ENCODE assay signal across 12 cellular contexts in genomic region chr16:89364603-89365002, GRCh38.
DNase-seq lines count a peak whose midpoint lies in the region; ATAC-seq, FAIRE-seq and TF ChIP-seq lines count a peak whose summit lies in the region.
"Had no signal": no experiment of that assay in that cellular context is flagged by ENCODE, and none has a peak within 500 bp of the region (broad histone marks: within the 10 kb centered on the region; RNA-seq: fewer than 3 reads in every experiment).

No MANE protein-coding gene starts in this region.

- H3K14ac ChIP-seq in H9 (ENCODE audit: insufficient read depth, low read length) = no peak overlapping the region

- ATAC-seq in GM21717 (IDR thresholded peaks at IDR 0.05; ENCODE audit: unreplicated experiment) = no peak
- ATAC-seq in GM19397 (IDR thresholded peaks at IDR 0.05; ENCODE audit: unreplicated experiment) = no peak

- no peak overlapping the region for H2BK15ac ChIP-seq in H9 (ENCODE audit: low read depth, low read length)

- H2AFZ ChIP-seq in H9 (ENCODE audit: low read length) (no peak overlapping the region), keratinocyte (ENCODE audit: control insufficient read depth, low read length) (no peak overlapping the region)

- peak overlapping the region; percentile 32 to 84 (median 75); a peak in 4 of 7 replicates for H3K27ac Mint-ChIP-seq in H9
- H3K27ac Mint-ChIP-seq in activated naive CD8-positive, alpha-beta T cell treated with anti-CD3 and anti-CD28 coated beads for 36 hours = peak overlapping the region; percentile 73

- H3K18ac ChIP-seq in H9 (ENCODE audit: insufficient read length, low read depth, low read length) = no peak overlapping the region

- no CpG with 5 or more reads among the region's 8 CpGs for WGBS in H9 (ENCODE audit: extremely low coverage, insufficient read length, low lambda C conversion rate)

- peaks cover 69 to 74% of the 10 kb centered on the region in 2 experiments for H3K4me1 Mint-ChIP-seq in H9
- peaks cover 83% of the 10 kb centered on the region for H3K4me1 Mint-ChIP-seq in activated naive CD8-positive, alpha-beta T cell treated with anti-CD3 and anti-CD28 coated beads for 36 hours

- no peak overlapping the region for H3T11ph ChIP-seq in H9 (ENCODE audit: low read length)

- H4K5ac ChIP-seq in H9 (ENCODE audit: insufficient read length, low read depth, low read length) = no peak overlapping the region

- FAIRE-seq in keratinocyte (lab: Jason Lieb, UNC) = peak; percentile 60
- FAIRE-seq: D721Med, TTC549 had no signal

- H3K27me3 ChIP-seq in AG04450 (ENCODE audit: control insufficient read depth, insufficient read depth, low read length) = no peaks in the 10 kb centered on the region
- H3K27me3 ChIP-seq in H9 (ENCODE audit: insufficient read depth, low read length) = no peaks in the 10 kb centered on the region
- H3K27me3 ChIP-seq in keratinocyte (ENCODE audit: control insufficient read depth, extremely low read depth, insufficient read depth, low read length) = no peaks in the 10 kb centered on the region

- CTCF ChIA-PET in AG04450 (lab: Charles Lee) = interaction anchor here (1.1 kb wide), 1 partner anchor 12 kb away, joined by 3 read pairs; no protein-coding TSS in a partner anchor

- H3K27me3 Mint-ChIP-seq in H9 (ENCODE audit: low read depth) = no peaks in the 10 kb centered on the region
- no peaks in the 10 kb centered on the region for H3K27me3 Mint-ChIP-seq in activated naive CD8-positive, alpha-beta T cell treated with anti-CD3 and anti-CD28 coated beads for 36 hours

- H2BK20ac ChIP-seq in H9 (ENCODE audit: low read depth, low read length, poor library complexity, severe bottlenecking) = no peak overlapping the region

- H3K4me2 ChIP-seq in H9 (ENCODE audit: insufficient read depth, insufficient read length, low read length) (no peak overlapping the region), keratinocyte (ENCODE audit: control insufficient read depth, extremely low read depth, insufficient read depth, low read depth, low read length) (peak overlapping the region; percentile 91)

- DNase-seq in AG04450 (ENCODE audit: low read depth, low spot score) (peak; percentile 29), H9 (no peak), keratinocyte (ENCODE audit: low read depth, low spot score) (no peak), nucleus accumbens (lab: John Stamatoyannopoulos, UW) (no peak)
- no peak for DNase-seq in activated naive CD8-positive, alpha-beta T cell treated with anti-CD3 and anti-CD28 coated beads for 36 hours
- no peak for DNase-seq in stimulated activated CD4-positive, alpha-beta T cell treated with anti-CD3 and anti-CD28 coated beads, Interleukin-12 subunit alpha, Interleukin-12 subunit beta, amount 100 ng/mL, for 4 hours
- DNase-seq: amygdala, NCI-H345 had no signal

- peaks cover 4% of the 10 kb centered on the region for H4K20me1 ChIP-seq in H9 (ENCODE audit: control insufficient read depth, insufficient read depth, insufficient read length)
- peaks cover 28% of the 10 kb centered on the region for H4K20me1 ChIP-seq in keratinocyte (ENCODE audit: control insufficient read depth, extremely low read depth, insufficient read depth, low read length)

- H3K79me2 ChIP-seq in H9 (ENCODE audit: insufficient read depth, low read length) = peaks cover 80% of the 10 kb centered on the region; the same call in 1 of the 2 replicates
- peaks cover 89% of the 10 kb centered on the region for H3K79me2 ChIP-seq in keratinocyte (ENCODE audit: control insufficient read depth, insufficient read depth, low read length)

- H3K79me1 ChIP-seq in H9 (ENCODE audit: insufficient read depth, low read depth, low read length, poor library complexity, severe bottlenecking) = peaks cover 7% of the 10 kb centered on the region

- dilution Hi-C loops in keratinocyte (cut with MboI; ENCODE audit: extremely low pct_ligation_motif_present, low sequenced_read_pairs) = no loop called here

- H3K4me3 ChIP-seq in AG04450 (ENCODE audit: low read depth, low read length) (no peak overlapping the region), keratinocyte (ENCODE audit: control insufficient read depth in 2 of 3, extremely low read depth in 1 of 3, insufficient read depth in 2 of 3, low read depth in 1 of 3, low read length in 3 of 3) (peak overlapping the region in 2 of 3 experiments; percentile 67 to 76)

- H3K23ac ChIP-seq in H9 (ENCODE audit: insufficient read length, low read depth, low read length) = no peak overlapping the region

- H3K36me3 ChIP-seq in keratinocyte (ENCODE audit: control insufficient read depth in 2 of 2, extremely low read depth in 1 of 2, insufficient read depth in 2 of 2, low read length in 2 of 2) = peaks cover 0 to 22% of the 10 kb centered on the region in 2 experiments

- no peak overlapping the region for H2BK5ac ChIP-seq in H9 (ENCODE audit: insufficient read length, low read length)

- H4K91ac ChIP-seq in H9 (ENCODE audit: insufficient read length, low read depth, low read length) = no peak overlapping the region

- H3K4ac ChIP-seq in H9 (ENCODE audit: low read depth, low read length) = no peak overlapping the region

- H3K9me3 Mint-ChIP-seq in H9 = no peaks in the 10 kb centered on the region
- no peaks in the 10 kb centered on the region for H3K9me3 Mint-ChIP-seq in activated naive CD8-positive, alpha-beta T cell treated with anti-CD3 and anti-CD28 coated beads for 36 hours

- H3K9me1 ChIP-seq in keratinocyte (ENCODE audit: control insufficient read depth, extremely low read depth, insufficient read depth, low read length) = peaks cover 4% of the 10 kb centered on the region

- POLR2A ChIA-PET in AG04450 (lab: Yijun Ruan, JAX) = interaction anchor here (0.7 to 1.0 kb wide), 2 partner anchors 39 to 58 kb away, joined by 3 to 4 read pairs; no protein-coding TSS in a partner anchor

- no peak overlapping the region for H2AK5ac ChIP-seq in H9 (ENCODE audit: insufficient read length, low read length)

- no peaks in the 10 kb centered on the region for H3K23me2 ChIP-seq in H9 (ENCODE audit: insufficient read length, low read depth, low read length, poor library complexity, severe bottlenecking)

- H4K8ac ChIP-seq in H9 (replicated peaks; ENCODE audit: insufficient read length, low read depth, low read length) = no peak overlapping the region

- H3K4me3 Mint-ChIP-seq in H9 = no peak overlapping the region
- H3K4me3 Mint-ChIP-seq in activated naive CD8-positive, alpha-beta T cell treated with anti-CD3 and anti-CD28 coated beads for 36 hours = no peak overlapping the region

- H3K4me1 ChIP-seq in H9 (ENCODE audit: insufficient read depth, low read length) = peaks cover 21% of the 10 kb centered on the region
- peaks cover 78% of the 10 kb centered on the region for H3K4me1 ChIP-seq in keratinocyte (ENCODE audit: control insufficient read depth, extremely low read depth, insufficient read depth, low read length)

- H3K36me3 Mint-ChIP-seq in H9 (ENCODE audit: insufficient read depth in 1 of 3, low read depth in 3 of 3) = 0 out of 7 replicates have a peak, but pooled peaks cover 0 to 5% (median 2%) of the 10 kb centered on the region in 3 experiments
- peaks cover 37% of the 10 kb centered on the region for H3K36me3 Mint-ChIP-seq in activated naive CD8-positive, alpha-beta T cell treated with anti-CD3 and anti-CD28 coated beads for 36 hours

- no peaks in the 10 kb centered on the region; the same call in 1 of the 2 replicates for H3K9me3 ChIP-seq in AG04450 (ENCODE audit: control insufficient read depth, insufficient read depth, low read length)
- no peaks in the 10 kb centered on the region for H3K9me3 ChIP-seq in H9 (ENCODE audit: control insufficient read depth, low read depth, low read length)
- H3K9me3 ChIP-seq in keratinocyte (ENCODE audit: control insufficient read depth, low read depth, low read length) = no peaks in the 10 kb centered on the region

- H2BK12ac ChIP-seq in H9 (ENCODE audit: insufficient read length, low read depth, low read length) = no peak overlapping the region

- H3K9ac ChIP-seq in H9 (ENCODE audit: extremely low read depth, insufficient read length, low read length) = peak overlapping the region; percentile 37
- peak overlapping the region; percentile 55 for H3K9ac ChIP-seq in keratinocyte (ENCODE audit: control insufficient read depth, extremely low read depth, insufficient read depth, low read length)

- TF ChIP-seq CTCF in AG04450 (IDR thresholded peaks at IDR 0.05; ENCODE audit: low read depth, low read length) (no peak), H9 (conservative IDR thresholded peaks at IDR 0.05) (no peak), keratinocyte (optimal IDR thresholded peaks at IDR 0.05 in 1 of 3, IDR thresholded peaks at IDR 0.05 in 1 of 3, conservative IDR thresholded peaks at IDR 0.05 in 1 of 3; ENCODE audit: extremely low read depth in 1 of 3, insufficient read depth in 2 of 3, low read length in 3 of 3) (no peak)

- H3K56ac ChIP-seq in H9 (ENCODE audit: insufficient read length, low read depth, low read length) = no peak overlapping the region

- H3K27ac ChIP-seq in AG04450 (ENCODE audit: low read depth, low read length) (peak overlapping the region; percentile 83), H9 (ENCODE audit: insufficient read length, low read depth, low read length) (no peak overlapping the region), keratinocyte (ENCODE audit: control insufficient read depth, insufficient read depth, low read length) (peak overlapping the region; percentile 75)

- no peak overlapping the region for H2BK120ac ChIP-seq in H9 (ENCODE audit: low read depth, low read length, poor library complexity, severe bottlenecking)
